2 cellular contexts compared by ENCODE assay signal in the genomic region with DNA sequence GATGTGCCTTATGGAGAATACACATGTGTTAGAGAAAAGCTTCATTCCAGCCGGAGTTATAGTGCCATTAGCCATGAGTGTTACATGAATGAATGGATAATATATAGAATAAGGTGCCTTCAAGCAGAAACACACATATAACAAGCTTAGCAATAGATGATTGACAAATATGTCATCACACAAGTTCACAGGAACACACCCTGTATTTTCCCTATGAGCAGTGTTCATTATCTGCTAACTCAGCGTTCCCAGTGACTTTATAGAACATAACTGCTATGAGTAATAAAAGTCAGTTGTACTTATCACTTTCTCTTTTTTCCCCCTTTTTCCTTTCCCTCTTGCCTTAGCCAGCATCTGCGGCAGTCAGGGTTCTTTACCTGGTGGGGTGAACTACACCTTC.
TF ChIP-seq lines count a peak whose summit lies in the region.

No MANE protein-coding gene starts in this region.

TF ChIP-seq in A549, 52 proteins besides CTCF, POLR2A, EP300 and RAD21 (continued from another document):
- TF ChIP-seq, protein P1, sequence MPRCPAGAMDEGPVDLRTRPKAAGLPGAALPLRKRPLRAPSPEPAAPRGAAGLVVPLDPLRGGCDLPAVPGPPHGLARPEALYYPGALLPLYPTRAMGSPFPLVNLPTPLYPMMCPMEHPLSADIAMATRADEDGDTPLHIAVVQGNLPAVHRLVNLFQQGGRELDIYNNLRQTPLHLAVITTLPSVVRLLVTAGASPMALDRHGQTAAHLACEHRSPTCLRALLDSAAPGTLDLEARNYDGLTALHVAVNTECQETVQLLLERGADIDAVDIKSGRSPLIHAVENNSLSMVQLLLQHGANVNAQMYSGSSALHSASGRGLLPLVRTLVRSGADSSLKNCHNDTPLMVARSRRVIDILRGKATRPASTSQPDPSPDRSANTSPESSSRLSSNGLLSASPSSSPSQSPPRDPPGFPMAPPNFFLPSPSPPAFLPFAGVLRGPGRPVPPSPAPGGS (IDR thresholded peaks at IDR 0.05) = no peak
- TF ChIP-seq NFE2L2 (conservative IDR thresholded peaks at IDR 0.05; ENCODE audit: low read length) (no peak), JUNB (IDR thresholded peaks at IDR 0.05) (no peak)
TF ChIP-seq in A549: peak in this region for 1.

TF ChIP-seq in IMR-90, 13 proteins besides CTCF, POLR2A, EP300 and RAD21 (continued from another document):
- TF ChIP-seq, protein P2, sequence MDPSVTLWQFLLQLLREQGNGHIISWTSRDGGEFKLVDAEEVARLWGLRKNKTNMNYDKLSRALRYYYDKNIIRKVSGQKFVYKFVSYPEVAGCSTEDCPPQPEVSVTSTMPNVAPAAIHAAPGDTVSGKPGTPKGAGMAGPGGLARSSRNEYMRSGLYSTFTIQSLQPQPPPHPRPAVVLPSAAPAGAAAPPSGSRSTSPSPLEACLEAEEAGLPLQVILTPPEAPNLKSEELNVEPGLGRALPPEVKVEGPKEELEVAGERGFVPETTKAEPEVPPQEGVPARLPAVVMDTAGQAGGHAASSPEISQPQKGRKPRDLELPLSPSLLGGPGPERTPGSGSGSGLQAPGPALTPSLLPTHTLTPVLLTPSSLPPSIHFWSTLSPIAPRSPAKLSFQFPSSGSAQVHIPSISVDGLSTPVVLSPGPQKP (IDR thresholded peaks at IDR 0.05; ENCODE audit: borderline replicate concordance, low read depth, low read length) = no peak
